In genomic region chr19:10981496-10981895, GRCh38 we compare ENCODE assay signal across 23 cellular contexts. TPM values are rescaled to one million over a fixed set of nuclear protein-coding genes. Genes with fewer than 3 reads are reported as not detected.
DNase-seq lines count a peak whose midpoint lies in the region; TF ChIP-seq lines count a peak whose summit lies in the region.
"Had no signal": no experiment of that assay in that cellular context is flagged by ENCODE, and none has a peak within 500 bp of the region (broad histone marks: within the 10 kb centered on the region; RNA-seq: fewer than 3 reads in every experiment).

No MANE protein-coding gene starts in this region.

- peak; percentile 10 for DNase-seq in DMS53 (lab: John Stamatoyannopoulos, UW)
- no peak for DNase-seq in DMS53 treated with DMSO at 0.1 percent for 48 hours (lab: John Stamatoyannopoulos, UW; ENCODE audit: unreplicated experiment)
- peak; percentile 30 for DNase-seq in NCI-H146 treated with DMSO at 0.1 percent for 48 hours (lab: John Stamatoyannopoulos, UW; ENCODE audit: unreplicated experiment)
- peak; percentile 44 for DNase-seq in astrocyte of the hippocampus (ENCODE audit: low read depth, low spot score)
- DNase-seq in nephron progenitor cell = no peak
- DNase-seq in activated CD4-positive, alpha-beta T cell treated with anti-CD3 and anti-CD28 coated beads for 4 hours = no peak
- no peak for DNase-seq in NCI-H187 (lab: John Stamatoyannopoulos, UW)
- DNase-seq in PC-9 = no peak
- DNase-seq: activated CD8-positive, alpha-beta memory T cell treated with anti-CD3 and anti-CD28 coated beads for 24 hours; activated naive CD4-positive, alpha-beta T cell treated with anti-CD3 and anti-CD28 coated beads, Interleukin-2, amount 50 U/mL, for 16 hours; activated T-cell treated with anti-CD3 and anti-CD28 coated beads, Interleukin-2, amount 50 U/mL, for 48 hours; colonic mucosa; COR-L47; hypothalamus; islet precursor cell; NCI-H1694 treated with DMSO at 0.1 percent for 48 hours; NCI-H345; occipital lobe; stimulated activated CD8-positive, alpha-beta memory T cell treated with anti-CD3 and anti-CD28 coated beads, Interleukin-4, amount 100 ng/mL, for 48 hours had no signal

- no peak overlapping the region for H3K4me3 Mint-ChIP-seq in nephron progenitor cell
- H3K4me3 Mint-ChIP-seq: B cell, brain had no signal

- no peaks in the 10 kb centered on the region for H3K9me2 ChIP-seq in PC-9 (ENCODE audit: insufficient read depth)

- TF ChIP-seq CTCF in nephron progenitor cell (IDR thresholded peaks at IDR 0.05) = no peak
- no peak for TF ChIP-seq CTCF in PC-9 (conservative IDR thresholded peaks at IDR 0.05)

- H3K9me3 ChIP-seq in PC-9 (ENCODE audit: insufficient read depth, low read depth) = no peaks in the 10 kb centered on the region
- H3K9me3 ChIP-seq: colonic mucosa had no signal

- H4K20me1 ChIP-seq in PC-9 (ENCODE audit: insufficient read depth) = peaks cover 83% of the 10 kb centered on the region

- no TSS peak for BruUV-seq in PC-9 (replicated peaks; lab: Mats Ljungman, UMichigan)

- no peak overlapping the region for H3K4me2 ChIP-seq in PC-9

- no peaks in the 10 kb centered on the region for H3K27me3 ChIP-seq in PC-9 (ENCODE audit: insufficient read depth, low read depth)
- H3K27me3 ChIP-seq: colonic mucosa had no signal

- peaks cover 33% of the 10 kb centered on the region for H3K4me1 Mint-ChIP-seq in nephron progenitor cell

- H3K4me3 ChIP-seq in PC-9 = no peak overlapping the region
- H3K4me3 ChIP-seq: colonic mucosa, lung had no signal

- H3K4me1 ChIP-seq in PC-9 (replicated peaks; ENCODE audit: insufficient read depth) = no peaks in the 10 kb centered on the region
- H3K4me1 ChIP-seq: colonic mucosa had no signal

- H2AFZ ChIP-seq in PC-9 = no peak overlapping the region

- intact Hi-C loops in PC-9 (cut with micrococcal nuclease; ENCODE audit: unreplicated experiment) = no loop called here

- no peak overlapping the region for H3K27ac ChIP-seq in PC-9
- H3K27ac ChIP-seq: 22Rv1, colonic mucosa had no signal

- H3K9me3 Mint-ChIP-seq in nephron progenitor cell = no peaks in the 10 kb centered on the region
- H3K9me3 Mint-ChIP-seq: brain had no signal

- H3K79me2 ChIP-seq in PC-9 (ENCODE audit: low read depth) = peaks cover 76% of the 10 kb centered on the region

- CTCF ChIA-PET in PC-9 (lab: Charles Lee) = no interaction called here

- H3K36me3 ChIP-seq in PC-9 (ENCODE audit: low read depth) = 0 out of 2 replicates have a peak, but pooled peaks cover 3% of the 10 kb centered on the region

- peaks cover 3% of the 10 kb centered on the region for H3K27me3 Mint-ChIP-seq in nephron progenitor cell (ENCODE audit: low read depth, poor library complexity)
- H3K27me3 Mint-ChIP-seq: B cell, brain had no signal

- H3F3A ChIP-seq in PC-9 (ENCODE audit: insufficient read depth, low read depth) = peaks cover 7% of the 10 kb centered on the region

- H3K36me3 Mint-ChIP-seq in nephron progenitor cell (ENCODE audit: low read depth) = peaks cover 43% of the 10 kb centered on the region

- POLR2A ChIA-PET in PC-9 (lab: Charles Lee; ENCODE audit: unreplicated experiment) = no interaction called here

- H3K27ac Mint-ChIP-seq in nephron progenitor cell = peak overlapping the region; percentile 59
- H3K27ac Mint-ChIP-seq: brain had no signal

RNA-seq across cellular contexts. Expression of gene SMARCA4, which starts 20.7 kb away (rescaled TPM):
- 128 and 136 TPM in 2 replicates for total RNA-seq in PC-9 (2021)

RNA-seq across cellular contexts. Expression of gene TIMM29, which starts 52.9 kb away (rescaled TPM):
- 22.4 and 26.2 TPM in 2 replicates for total RNA-seq in PC-9 (2021)

RNA-seq across cellular contexts. Expression of gene YIPF2, which starts 53.1 kb away (rescaled TPM):
- 60.2 and 79.8 TPM in 2 replicates for total RNA-seq in PC-9 (2021)

Comparison
In these comparisons a context has a peak if more than half of its experiments do, and no peak if none do; other contexts are left out.
1. DNase-seq: peak in DMS53 (single experiment), NCI-H146 treated with DMSO at 0.1 percent for 48 hours (single experiment) and astrocyte of the hippocampus (single experiment); none in DMS53 treated with DMSO at 0.1 percent for 48 hours (single experiment), nephron progenitor cell (single experiment), activated CD4-positive, alpha-beta T cell treated with anti-CD3 and anti-CD28 coated beads for 4 hours (0 of 2), NCI-H187 (0 of 2) and PC-9 (0 of 2).